11 cellular contexts compared by ENCODE assay signal in genomic region chr4:121107507-121107906, GRCh38. TPM values are rescaled to one million over a fixed set of nuclear protein-coding genes. Genes with fewer than 3 reads are reported as not detected.
"Had no signal": no experiment of that assay in that cellular context is flagged by ENCODE, and none has a peak within 500 bp of the region (broad histone marks: within the 10 kb centered on the region; RNA-seq: fewer than 3 reads in every experiment).

No MANE protein-coding gene starts in this region.

- DNase-seq: GM23248, H9, HCEC 1CT, HFFc6, KG1 had no signal

- H3K9ac ChIP-seq: GM23248 had no signal

- H3K4me3 ChIP-seq: GM23248, K562 had no signal

- H3K27ac ChIP-seq: GM23248, HL-60 had no signal

- ATAC-seq: HepG2, K562 had no signal

- H2AFZ ChIP-seq: GM23248 had no signal

- FAIRE-seq: H1, H54, HepG2, K562 had no signal

RNA-seq across cellular contexts. Expression of gene NDNF, which starts 35.2 kb away (rescaled TPM):
- total RNA-seq: HepG2, K562 had no signal
- polyA plus RNA-seq: HepG2, IgD-negative memory B cell, K562 had no signal

RNA-seq across cellular contexts. Expression of gene TNIP3, which starts 56.6 kb away (rescaled TPM):
- total RNA-seq: H1, H9, HepG2 had no signal
- polyA plus RNA-seq: H1, HepG2, IgD-negative memory B cell, K562 had no signal
